In genomic region chr17:74873874-74874614, GRCh38 we compare ENCODE assay signal across 9 cellular contexts. TPM values are rescaled to one million over a fixed set of nuclear protein-coding genes. Genes with fewer than 3 reads are reported as not detected.
DNase-seq lines count a peak whose midpoint lies in the region; ATAC-seq, FAIRE-seq and TF ChIP-seq lines count a peak whose summit lies in the region.
"Had no signal": no experiment of that assay in that cellular context is flagged by ENCODE, and none has a peak within 500 bp of the region (broad histone marks: within the 10 kb centered on the region; RNA-seq: fewer than 3 reads in every experiment).

No MANE protein-coding gene starts in this region.

- no peak for FAIRE-seq in astrocyte (lab: Jason Lieb, UNC)

- H4K20me1 ChIP-seq in astrocyte (ENCODE audit: insufficient read depth, low read length), result peaks cover 6% of the 10 kb centered on the region

- H3K27me3 Mint-ChIP-seq in astrocyte (ENCODE audit: low read depth, unreplicated experiment), result peaks cover 5% of the 10 kb centered on the region

- TF ChIP-seq CTCF in astrocyte (IDR thresholded peaks at IDR 0.05; ENCODE audit: insufficient read depth, low read depth, low read length), result no peak
- TF ChIP-seq CTCF in lung (IDR thresholded peaks at IDR 0.05; ENCODE audit: control extremely low read depth, extremely low read depth), result no peak

- H3K9me3 ChIP-seq in astrocyte (ENCODE audit: insufficient read depth, low read depth, low read length), result no peaks in the 10 kb centered on the region
- no peaks in the 10 kb centered on the region for H3K9me3 ChIP-seq in lung (ENCODE audit: control insufficient read depth in 2 of 2, insufficient read depth in 1 of 2, low read length in 1 of 2)

- peak overlapping the region; percentile 79 for H3K4me3 ChIP-seq in astrocyte (ENCODE audit: insufficient read depth, low read depth, low read length)
- H3K4me3 ChIP-seq in lung, result no peak overlapping the region

- peaks cover 7% of the 10 kb centered on the region for H3K4me1 Mint-ChIP-seq in astrocyte (ENCODE audit: low read depth, unreplicated experiment)

- H3K79me2 ChIP-seq in astrocyte (ENCODE audit: insufficient read depth, low read length), result peaks cover 9% of the 10 kb centered on the region

- WGBS in lung, 2 donors, result 57 to 61% methylated on average over 6 of the region's 6 CpGs

- H3K4me2 ChIP-seq in astrocyte (ENCODE audit: low read length), result peak overlapping the region; percentile 92

- H3K36me3 ChIP-seq in astrocyte (ENCODE audit: insufficient read depth, low read length), result no peaks in the 10 kb centered on the region
- H3K36me3 ChIP-seq in lung (ENCODE audit: control insufficient read depth in 2 of 2, insufficient read depth in 2 of 2, low read length in 2 of 2), result no peaks in the 10 kb centered on the region

- H3K27me3 ChIP-seq in astrocyte (ENCODE audit: insufficient read depth, low read length) (no peaks in the 10 kb centered on the region), lung (ENCODE audit: control insufficient read depth, insufficient read depth) (no peaks in the 10 kb centered on the region)

- DNase-seq in COLO829 (ENCODE audit: low spot score), result peak; percentile 33
- peak; percentile 40 for DNase-seq in LHCN-M2 (ENCODE audit: low read depth)
- no peak for DNase-seq in astrocyte (ENCODE audit: low read depth)
- no peak for DNase-seq in lung (ENCODE audit: low spot score)
- no peak for DNase-seq in islet precursor cell
- DNase-seq in NCI-H524 treated with DMSO at 0.1 percent for 48 hours (lab: John Stamatoyannopoulos, UW), result no peak

- ATAC-seq in lung (ENCODE audit: insufficient read depth, low FRiP score) (no peak), GM21825 (IDR thresholded peaks at IDR 0.05; ENCODE audit: unreplicated experiment) (no peak), GM21528 (IDR thresholded peaks at IDR 0.05; ENCODE audit: low FRiP score, unreplicated experiment) (no peak)

- H3K27ac ChIP-seq in astrocyte (ENCODE audit: low read depth, low read length) (peak overlapping the region; percentile 89), lung (ENCODE audit: low read depth in 1 of 2, low read length in 1 of 2) (peak overlapping the region; percentile 93 to 95)

- H3K27ac Mint-ChIP-seq in astrocyte (ENCODE audit: unreplicated experiment), result peak overlapping the region; percentile 96

- H3K9ac ChIP-seq in astrocyte (ENCODE audit: low read length), result peak overlapping the region; percentile 90

- peaks cover 10% of the 10 kb centered on the region for H3K36me3 Mint-ChIP-seq in astrocyte (ENCODE audit: low read depth, unreplicated experiment)

- H3K9me3 Mint-ChIP-seq in astrocyte (ENCODE audit: unreplicated experiment), result no peaks in the 10 kb centered on the region

- H3K4me3 Mint-ChIP-seq in astrocyte (ENCODE audit: unreplicated experiment), result peak overlapping the region; percentile 94

- H3K4me1 ChIP-seq in astrocyte (ENCODE audit: insufficient read depth, low read length) (peaks cover 13% of the 10 kb centered on the region), lung (ENCODE audit: control insufficient read depth in 2 of 2, insufficient read depth in 2 of 2, low read length in 2 of 2) (peaks cover 2 to 3% of the 10 kb centered on the region in 2 donors)

- H2AFZ ChIP-seq in astrocyte (ENCODE audit: low read depth, low read length), result peak overlapping the region; percentile 95

RNA-seq across cellular contexts. Expression of gene FDXR, which starts 1.2 kb away (rescaled TPM):
- total RNA-seq in LHCN-M2 (2014; rRNA removed) (39.4 and 48.5 TPM in 2 replicates), astrocyte (30.8 and 34.2 TPM in 2 replicates), lung (10 to 100 TPM in 1 of 2 donors, 1 to 10 TPM in 1; 7.8 to 17.5 TPM)
- 23.3 TPM for polyA plus RNA-seq in LHCN-M2 (2012)
- polyA plus RNA-seq in lung, result 10 to 100 TPM; 10.2 to 11.1 TPM

RNA-seq across cellular contexts. Expression of gene GRIN2C, which starts 14.4 kb away (rescaled TPM):
- total RNA-seq in LHCN-M2 (2014; rRNA removed) (0.06 TPM in 1 of 2 replicates, not detected in the other), astrocyte (0.50 and 1.0 TPM in 2 replicates), lung (under 1 TPM in 1 of 2 donors, not detected in 1; 0.03 TPM)
- polyA plus RNA-seq in LHCN-M2 (2012), result 0.05 TPM
- polyA plus RNA-seq in lung, result under 1 TPM; 0.01 to 0.02 TPM

RNA-seq across cellular contexts. Expression of gene FADS6, which starts 19.4 kb away (rescaled TPM):
- not detected in 2 replicates for total RNA-seq in LHCN-M2 (2014; rRNA removed)
- not detected for polyA plus RNA-seq in LHCN-M2 (2012)
- total RNA-seq in astrocyte, result not detected in 2 replicates
- total RNA-seq in lung, result not detected
- polyA plus RNA-seq in lung, result not detected
- total RNA-seq: T-helper 2 cell treated with Interferon-gamma antibody and Interleukin-4, amounts not matched to agents 100 ng/mL and 5 ng/mL, for 36 hours had no signal

RNA-seq across cellular contexts. Expression of gene USH1G, which starts 49.0 kb away (rescaled TPM):
- total RNA-seq in LHCN-M2 (2014; rRNA removed), result not detected in 2 replicates
- polyA plus RNA-seq in LHCN-M2 (2012), result not detected
- total RNA-seq in astrocyte, result 0.14 TPM in 1 of 2 replicates, not detected in the other
- total RNA-seq in lung, result not detected
- polyA plus RNA-seq in lung, result under 1 TPM in 1 of 2 donors, not detected in 1; 0.01 TPM
- total RNA-seq: T-helper 2 cell treated with Interferon-gamma antibody and Interleukin-4, amounts not matched to agents 100 ng/mL and 5 ng/mL, for 36 hours had no signal

RNA-seq across cellular contexts. Expression of gene OTOP2, which starts 50.0 kb away (rescaled TPM):
- total RNA-seq in LHCN-M2 (2014; rRNA removed) (not detected in 2 replicates), astrocyte (not detected in 2 replicates), lung (not detected)
- polyA plus RNA-seq in LHCN-M2 (2012), result not detected
- polyA plus RNA-seq in lung, result not detected
- total RNA-seq: T-helper 2 cell treated with Interferon-gamma antibody and Interleukin-4, amounts not matched to agents 100 ng/mL and 5 ng/mL, for 36 hours had no signal

Comparison
In these comparisons a context has a peak if more than half of its experiments do, and no peak if none do; other contexts are left out.
1. DNase-seq: peak in COLO829 (single experiment) and LHCN-M2 (single experiment); none in astrocyte (single experiment), lung (single experiment), islet precursor cell (single experiment) and NCI-H524 treated with DMSO at 0.1 percent for 48 hours (single experiment).